ENCODE assay signal across 16 cellular contexts in the genomic region with DNA sequence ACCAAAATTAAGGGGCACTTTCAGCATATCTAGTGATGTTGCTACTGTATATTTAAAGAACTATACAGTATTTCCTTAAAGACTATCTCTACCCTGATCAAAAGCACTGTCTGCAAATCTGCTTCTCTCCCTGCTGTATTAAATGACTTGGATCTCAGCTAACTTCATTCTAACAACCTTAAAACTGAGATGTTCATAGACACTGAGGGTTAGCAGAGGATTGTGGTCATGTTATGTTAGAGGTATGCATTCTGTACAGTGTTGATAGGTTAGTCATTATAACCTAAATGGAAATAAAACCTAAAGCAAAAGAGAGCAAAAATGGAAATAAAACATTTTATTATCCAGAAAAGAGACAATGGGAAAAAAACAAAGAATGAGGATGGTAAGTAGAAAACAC. TPM values are rescaled to one million over a fixed set of nuclear protein-coding genes. Genes with fewer than 3 reads are reported as not detected.
A peak's percentile ranks its signal among the peaks of the same experiment; 100 is the strongest.
DNase-seq lines count a peak whose midpoint lies in the region; ATAC-seq, FAIRE-seq and TF ChIP-seq lines count a peak whose summit lies in the region.
"Had no signal": no experiment of that assay in that cellular context is flagged by ENCODE, and none has a peak within 500 bp of the region (broad histone marks: within the 10 kb centered on the region; RNA-seq: fewer than 3 reads in every experiment).

No MANE protein-coding gene starts in this region.

- H3K9ac ChIP-seq in OCI-LY1 (ENCODE audit: low read length): peak overlapping the region; percentile 1; the same call in 1 of the 2 replicates
- H3K9ac ChIP-seq in GM12878 (ENCODE audit: control insufficient read depth, insufficient read depth, low read length): peak overlapping the region; percentile 33; the same call in 1 of the 2 replicates

- H3K27me3 ChIP-seq in OCI-LY1 (ENCODE audit: insufficient read depth, low read length): no peaks in the 10 kb centered on the region
- no peaks in the 10 kb centered on the region for H3K27me3 ChIP-seq in GM12878 (replicated peaks in 1 of 2; ENCODE audit: control insufficient read depth in 2 of 2, insufficient read depth in 2 of 2, low read length in 1 of 2)

- no peak for DNase-seq in activated CD8-positive, alpha-beta memory T cell treated with anti-CD3 and anti-CD28 coated beads, Interleukin-2, amount 10 ng/mL, durations not matched to agents 7 days and 5 days
- DNase-seq in activated CD8-positive, alpha-beta memory T cell treated with anti-CD3 and anti-CD28 coated beads, Interleukin-2, amount 50 U/mL, for 4 hours: no peak
- no peak for DNase-seq in GM12878 (ENCODE audit: low read depth, low spot score)
- DNase-seq in stimulated activated effector memory CD8-positive, alpha-beta T cell treated with anti-CD3 and anti-CD28 coated beads, Interleukin-12 subunit alpha, Interleukin-12 subunit beta, amount 100 ng/mL, for 72 hours (ENCODE audit: low spot score in 2 of 2): no peak
- no peak for DNase-seq in DMS153 (lab: John Stamatoyannopoulos, UW)
- DNase-seq in MV-4-11 (lab: John Stamatoyannopoulos, UW): no peak
- DNase-seq: lower lobe of right lung, NCI-H146 had no signal

- H3K79me2 ChIP-seq in OCI-LY1 (ENCODE audit: insufficient read depth, low read length): peaks cover 78% of the 10 kb centered on the region
- peaks cover 91% of the 10 kb centered on the region for H3K79me2 ChIP-seq in GM12878 (ENCODE audit: control insufficient read depth, insufficient read depth, low read length)

- intact Hi-C loops in GM12878 (cut with micrococcal nuclease; ENCODE audit: unreplicated experiment): no loop called here

- SMC1A ChIA-PET in GM12878 (lab: Charles Lee; ENCODE audit: uncharacterized antibody, unreplicated experiment): interaction anchor here (0.5 to 13.7 kb wide), 20 partner anchors 11 to 139 kb away, joined by 3 to 264 read pairs (median 8); a partner anchor contains a TSS

- H3F3A ChIP-seq in OCI-LY1 (ENCODE audit: insufficient read depth, low read length): peaks cover 34% of the 10 kb centered on the region

- H3K27ac Mint-ChIP-seq in activated CD8-positive, alpha-beta memory T cell treated with anti-CD3 and anti-CD28 coated beads, Interleukin-2, amount 10 ng/mL, durations not matched to agents 7 days and 5 days: peak overlapping the region; percentile 92
- H3K27ac Mint-ChIP-seq in stimulated activated effector memory CD8-positive, alpha-beta T cell treated with anti-CD3 and anti-CD28 coated beads, Interleukin-12 subunit alpha, Interleukin-12 subunit beta, amount 100 ng/mL, for 72 hours: peak overlapping the region; percentile 35
- H3K27ac Mint-ChIP-seq: brain had no signal

- H3K9me3 Mint-ChIP-seq in activated CD8-positive, alpha-beta memory T cell treated with anti-CD3 and anti-CD28 coated beads, Interleukin-2, amount 10 ng/mL, durations not matched to agents 7 days and 5 days (ENCODE audit: low read depth): no peaks in the 10 kb centered on the region
- no peaks in the 10 kb centered on the region for H3K9me3 Mint-ChIP-seq in stimulated activated effector memory CD8-positive, alpha-beta T cell treated with anti-CD3 and anti-CD28 coated beads, Interleukin-12 subunit alpha, Interleukin-12 subunit beta, amount 100 ng/mL, for 72 hours
- H3K9me3 Mint-ChIP-seq: brain had no signal

- no peak for FAIRE-seq in GM12878 (lab: Jason Lieb, UNC)
- FAIRE-seq: HTR-8/SVneo had no signal

- peaks cover 80% of the 10 kb centered on the region for H3K4me1 Mint-ChIP-seq in activated CD8-positive, alpha-beta memory T cell treated with anti-CD3 and anti-CD28 coated beads, Interleukin-2, amount 10 ng/mL, durations not matched to agents 7 days and 5 days
- peaks cover 67% of the 10 kb centered on the region for H3K4me1 Mint-ChIP-seq in stimulated activated effector memory CD8-positive, alpha-beta T cell treated with anti-CD3 and anti-CD28 coated beads, Interleukin-12 subunit alpha, Interleukin-12 subunit beta, amount 100 ng/mL, for 72 hours

- no peak for TF ChIP-seq CTCF in OCI-LY1 (IDR thresholded peaks at IDR 0.05; ENCODE audit: low read length)
- no peak for TF ChIP-seq CTCF in GM12878 (IDR thresholded peaks at IDR 0.05 in 2 of 3, conservative IDR thresholded peaks at IDR 0.05 in 1 of 3; ENCODE audit: control insufficient read depth in 2 of 3, extremely low read depth in 1 of 3, insufficient read depth in 1 of 3, low read depth in 3 of 3, low read length in 3 of 3)

- no peak for TF ChIP-seq EP300 in GM12878 (IDR thresholded peaks at IDR 0.05; ENCODE audit: borderline replicate concordance in 1 of 2, control insufficient read depth in 1 of 2, low read depth in 2 of 2, low read length in 2 of 2)

- POLR2A ChIA-PET in GM12878 (lab: Charles Lee): interaction anchor here (0.7 to 4.6 kb wide), 10 partner anchors 9 to 137 kb away, joined by 3 to 35 read pairs (median 3); a partner anchor contains a TSS

- no peaks in the 10 kb centered on the region for H3K27me3 Mint-ChIP-seq in activated CD8-positive, alpha-beta memory T cell treated with anti-CD3 and anti-CD28 coated beads, Interleukin-2, amount 10 ng/mL, durations not matched to agents 7 days and 5 days
- H3K27me3 Mint-ChIP-seq: brain had no signal

- RAD21 ChIA-PET in GM12878 (lab: Charles Lee; ENCODE audit: unreplicated experiment): interaction anchor here (1.1 to 14.1 kb wide), 20 partner anchors 9 to 139 kb away, joined by 3 to 247 read pairs (median 9); a partner anchor contains a TSS

- H2AFZ ChIP-seq in OCI-LY1 (ENCODE audit: low read length): no peak overlapping the region
- no peak overlapping the region for H2AFZ ChIP-seq in GM12878 (ENCODE audit: control insufficient read depth, low read depth, low read length)

- H3K4me2 ChIP-seq in OCI-LY1 (ENCODE audit: low read length) (peak overlapping the region; percentile 39), GM12878 (ENCODE audit: control insufficient read depth, insufficient read depth) (peak overlapping the region; percentile 64)

- BruUV-seq in GM12878 (replicated peaks; lab: Mats Ljungman, UMichigan): no TSS peak

- H3K36me3 ChIP-seq in OCI-LY1 (ENCODE audit: insufficient read depth, low read length) (peaks cover 92% of the 10 kb centered on the region), GM12878 (ENCODE audit: control insufficient read depth in 2 of 2, insufficient read depth in 2 of 2, low read length in 1 of 2) (peaks cover 6 to 19% of the 10 kb centered on the region in 2 experiments)
- H3K36me3 ChIP-seq: lower lobe of right lung had no signal

- H3K4me1 ChIP-seq in OCI-LY1 (ENCODE audit: insufficient read depth, low read length, severe bottlenecking) (peaks cover 71% of the 10 kb centered on the region), GM12878 (ENCODE audit: control insufficient read depth, insufficient read depth, low read length) (peaks cover 17% of the 10 kb centered on the region)

- TF ChIP-seq POLR2A in GM12878 (IDR thresholded peaks at IDR 0.05; ENCODE audit: low read depth, low read length): no peak

- H3K9me3 ChIP-seq in OCI-LY1 (ENCODE audit: low read length) (no peaks in the 10 kb centered on the region; the same call in 1 of the 2 replicates), GM12878 (replicated peaks; ENCODE audit: control insufficient read depth, insufficient read depth, low read length) (no peaks in the 10 kb centered on the region)
- H3K9me3 ChIP-seq: lower lobe of right lung had no signal

- TF ChIP-seq RAD21 in GM12878 (IDR thresholded peaks at IDR 0.05; ENCODE audit: insufficient read depth, low read depth, low read length): no peak

- H3K4me3 ChIP-seq in OCI-LY1 (ENCODE audit: low read depth, low read length, poor library complexity, severe bottlenecking): no peak overlapping the region
- peak overlapping the region; percentile 58 for H3K4me3 ChIP-seq in GM12878
- H3K4me3 ChIP-seq: lower lobe of right lung had no signal

- peak overlapping the region; percentile 68 for H3K4me3 Mint-ChIP-seq in activated CD8-positive, alpha-beta memory T cell treated with anti-CD3 and anti-CD28 coated beads, Interleukin-2, amount 10 ng/mL, durations not matched to agents 7 days and 5 days
- peak overlapping the region; percentile 48 for H3K4me3 Mint-ChIP-seq in stimulated activated effector memory CD8-positive, alpha-beta T cell treated with anti-CD3 and anti-CD28 coated beads, Interleukin-12 subunit alpha, Interleukin-12 subunit beta, amount 100 ng/mL, for 72 hours
- H3K4me3 Mint-ChIP-seq: brain had no signal

- CTCF ChIA-PET in activated CD8-positive, alpha-beta memory T cell treated with anti-CD3 and anti-CD28 coated beads, Interleukin-2, amount 10 ng/mL, durations not matched to agents 7 days and 5 days (lab: Charles Lee): interaction anchor here (0.9 to 2.5 kb wide), 17 partner anchors 8 to 140 kb away, joined by 3 to 9 read pairs (median 4); a partner anchor contains a TSS
- CTCF ChIA-PET in GM12878 (lab: Yijun Ruan, JAX): interaction anchor here (0.6 to 3.4 kb wide), 19 partner anchors 8 to 140 kb away, joined by 3 to 23 read pairs (median 5); a partner anchor contains a TSS

- H3K27ac ChIP-seq in OCI-LY1 (ENCODE audit: low read depth, low read length, poor library complexity, severe bottlenecking) (peak overlapping the region; percentile 65), GM12878 (ENCODE audit: control insufficient read depth, insufficient read depth) (peak overlapping the region; percentile 62)

- peaks cover 47% of the 10 kb centered on the region for H3K36me3 Mint-ChIP-seq in activated CD8-positive, alpha-beta memory T cell treated with anti-CD3 and anti-CD28 coated beads, Interleukin-2, amount 10 ng/mL, durations not matched to agents 7 days and 5 days
- H3K36me3 Mint-ChIP-seq in stimulated activated effector memory CD8-positive, alpha-beta T cell treated with anti-CD3 and anti-CD28 coated beads, Interleukin-12 subunit alpha, Interleukin-12 subunit beta, amount 100 ng/mL, for 72 hours: peaks cover 95% of the 10 kb centered on the region
- H3K36me3 Mint-ChIP-seq: brain had no signal

- ATAC-seq in activated CD8-positive, alpha-beta memory T cell treated with anti-CD3 and anti-CD28 coated beads, Interleukin-2, amount 10 ng/mL, durations not matched to agents 7 days and 5 days: peak; percentile 45
- ATAC-seq in GM12878 (0 out of 3 replicates have a peak, but pooled peaks have one; percentile 1), HG02642 (IDR thresholded peaks at IDR 0.05; ENCODE audit: poor library complexity, unreplicated experiment) (no peak)
- peak; percentile 53 for ATAC-seq in stimulated activated effector memory CD8-positive, alpha-beta T cell treated with anti-CD3 and anti-CD28 coated beads, Interleukin-12 subunit alpha, Interleukin-12 subunit beta, amount 100 ng/mL, for 72 hours
- ATAC-seq: lower lobe of right lung had no signal

- no peaks in the 10 kb centered on the region for H3K9me2 ChIP-seq in OCI-LY1 (ENCODE audit: low read depth, low read length)

- H4K20me1 ChIP-seq in OCI-LY1 (ENCODE audit: insufficient read depth, low read length) (peaks cover 16% of the 10 kb centered on the region; the same call in 1 of the 2 replicates), GM12878 (ENCODE audit: control insufficient read depth, insufficient read depth) (peaks cover 3% of the 10 kb centered on the region; the same call in 1 of the 2 replicates)

- in situ Hi-C loops in GM12878 (cut with MboI): no loop called here

RNA-seq across cellular contexts. Expression of a gene that starts 9.9 kb away (rescaled TPM):
- 10 to 100 TPM; 15.3 to 19.5 TPM for total RNA-seq in activated CD8-positive, alpha-beta memory T cell treated with anti-CD3 and anti-CD28 coated beads, Interleukin-2, amount 10 ng/mL, durations not matched to agents 7 days and 5 days
- total RNA-seq in GM12878 (2013; cell fraction: nucleolus; rRNA removed): 568 and 600 TPM in 2 replicates
- total RNA-seq in GM12878 (2014; rRNA removed) (200 and 238 TPM in 2 replicates), GM12878 (2014; rRNA removed; fragmentation: Illumina TruSeq; extraction: Trizol) (224 and 226 TPM in 2 replicates), GM12878 (2021) (138 TPM in 2 replicates)
- 73.1 TPM for polyA plus RNA-seq in GM12878 (2011; ENCODE audit: low read depth)
- polyA plus RNA-seq in GM12878 (2011; rRNA removed) (275 and 360 TPM in 2 replicates), GM12878 (2014; fragmentation: Illumina TruSeq; extraction: Trizol) (283 and 347 TPM in 2 replicates), GM12878 (2014; fragmentation: Nextera tagmentation; extraction: Ambion mirVana) (100 to 1,000 TPM; 333 to 669 TPM), GM12878 (2014; rRNA removed) (112 and 134 TPM in 2 replicates), GM12878 (2016; fragmentation: Nextera tagmentation; extraction: Ambion mirVana) (100 to 1,000 TPM; 209 to 225 TPM)
- 142 and 158 TPM in 2 replicates for polyA plus RNA-seq in GM12878 (2011; cell fraction: cytosol; rRNA removed)
- 78.0 and 100 TPM in 2 replicates for polyA plus RNA-seq in GM12878 (2011; cell fraction: nucleus; rRNA removed)
- polyA plus RNA-seq in GM12878 (2012): 60.7 and 150 TPM in 2 replicates
- 163 and 244 TPM in 2 replicates for polyA minus RNA-seq in GM12878 (2011; rRNA and poly(A)+ RNA removed)
- 51.7 and 55.7 TPM in 2 replicates for polyA minus RNA-seq in GM12878 (2011; cell fraction: cytosol; rRNA and poly(A)+ RNA removed)
- polyA minus RNA-seq in GM12878 (2011; cell fraction: nucleus; rRNA and poly(A)+ RNA removed): 52.0 and 53.2 TPM in 2 replicates
- total RNA-seq: A673 had no signal
- polyA plus RNA-seq: neural cell had no signal

RNA-seq across cellular contexts. Expression of a gene that starts 39.2 kb away (rescaled TPM):
- 10 to 100 TPM; 11.1 to 13.1 TPM for total RNA-seq in activated CD8-positive, alpha-beta memory T cell treated with anti-CD3 and anti-CD28 coated beads, Interleukin-2, amount 10 ng/mL, durations not matched to agents 7 days and 5 days
- total RNA-seq in GM12878 (2013; cell fraction: nucleolus; rRNA removed): 1.7 and 2.5 TPM in 2 replicates
- total RNA-seq in GM12878 (2014; rRNA removed): 4.9 and 5.1 TPM in 2 replicates
- 5.3 and 6.2 TPM in 2 replicates for total RNA-seq in GM12878 (2014; rRNA removed; fragmentation: Illumina TruSeq; extraction: Trizol)
- 3.9 and 4.8 TPM in 2 replicates for total RNA-seq in GM12878 (2021)
- polyA plus RNA-seq in GM12878 (2011; ENCODE audit: low read depth): 2.3 TPM
- 12.9 and 20.6 TPM in 2 replicates for polyA plus RNA-seq in GM12878 (2011; rRNA removed)
- 8.3 and 9.1 TPM in 2 replicates for polyA plus RNA-seq in GM12878 (2011; cell fraction: cytosol; rRNA removed)
- 8.1 and 9.8 TPM in 2 replicates for polyA plus RNA-seq in GM12878 (2011; cell fraction: nucleus; rRNA removed)
- 1.4 and 2.2 TPM in 2 replicates for polyA plus RNA-seq in GM12878 (2012)
- polyA plus RNA-seq in GM12878 (2014; fragmentation: Illumina TruSeq; extraction: Trizol): 8.4 and 12.7 TPM in 2 replicates
- 1 to 10 TPM; 3.9 to 8.4 TPM for polyA plus RNA-seq in GM12878 (2014; fragmentation: Nextera tagmentation; extraction: Ambion mirVana)
- 3.3 and 4.4 TPM in 2 replicates for polyA plus RNA-seq in GM12878 (2014; rRNA removed)
- 1 to 10 TPM; 4.3 to 5.5 TPM for polyA plus RNA-seq in GM12878 (2016; fragmentation: Nextera tagmentation; extraction: Ambion mirVana)
- 18.5 and 26.6 TPM in 2 replicates for polyA minus RNA-seq in GM12878 (2011; rRNA and poly(A)+ RNA removed)
- 5.2 and 5.4 TPM in 2 replicates for polyA minus RNA-seq in GM12878 (2011; cell fraction: cytosol; rRNA and poly(A)+ RNA removed)
- polyA minus RNA-seq in GM12878 (2011; cell fraction: nucleus; rRNA and poly(A)+ RNA removed): 7.4 and 9.3 TPM in 2 replicates
- total RNA-seq: A673, dermis microvascular lymphatic vessel endothelial cell, H4 had no signal
- polyA plus RNA-seq: neural cell had no signal

Comparison
In these comparisons a context has a peak if more than half of its experiments do, and no peak if none do; other contexts are left out.
1. RNA of a gene that starts 9.9 kb away (total RNA-seq): 138 to 600 TPM in GM12878; 15.3 to 19.5 TPM in activated CD8-positive, alpha-beta memory T cell treated with anti-CD3 and anti-CD28 coated beads, Interleukin-2, amount 10 ng/mL, durations not matched to agents 7 days and 5 days; every median in the first group is over 4 times any median in the second.